1 cellular context compared by ENCODE assay signal in genomic region chr18:784470-785172, GRCh38.
TF ChIP-seq lines count a peak whose summit lies in the region.

No MANE protein-coding gene starts in this region.

TF ChIP-seq in K562, 482 proteins besides CTCF, POLR2A, EP300 and RAD21 (continued from another document):
- TF ChIP-seq EWSR1 (IDR thresholded peaks at IDR 0.05; ENCODE audit: borderline replicate concordance, low read depth, partially characterized antibody): no peak
- peak; percentile 52; the same call in 1 of the 2 replicates for TF ChIP-seq POLR2AphosphoS2 (IDR thresholded peaks at IDR 0.05; ENCODE audit: low read length)
- no peak for TF ChIP-seq EHMT2 (IDR thresholded peaks at IDR 0.05)
- TF ChIP-seq SNIP1 (IDR thresholded peaks at IDR 0.05; ENCODE audit: low read depth): no peak
- TF ChIP-seq CC2D1A (IDR thresholded peaks at IDR 0.05): no peak
- TF ChIP-seq POLR2G (IDR thresholded peaks at IDR 0.05; ENCODE audit: low read depth, low read length): 0 out of 2 replicates have a peak, but pooled peaks have one; percentile 25
- 0 out of 2 replicates have a peak, but pooled peaks have one; percentile 10 for TF ChIP-seq ZNF316 (IDR thresholded peaks at IDR 0.05)
- TF ChIP-seq, protein P1, sequence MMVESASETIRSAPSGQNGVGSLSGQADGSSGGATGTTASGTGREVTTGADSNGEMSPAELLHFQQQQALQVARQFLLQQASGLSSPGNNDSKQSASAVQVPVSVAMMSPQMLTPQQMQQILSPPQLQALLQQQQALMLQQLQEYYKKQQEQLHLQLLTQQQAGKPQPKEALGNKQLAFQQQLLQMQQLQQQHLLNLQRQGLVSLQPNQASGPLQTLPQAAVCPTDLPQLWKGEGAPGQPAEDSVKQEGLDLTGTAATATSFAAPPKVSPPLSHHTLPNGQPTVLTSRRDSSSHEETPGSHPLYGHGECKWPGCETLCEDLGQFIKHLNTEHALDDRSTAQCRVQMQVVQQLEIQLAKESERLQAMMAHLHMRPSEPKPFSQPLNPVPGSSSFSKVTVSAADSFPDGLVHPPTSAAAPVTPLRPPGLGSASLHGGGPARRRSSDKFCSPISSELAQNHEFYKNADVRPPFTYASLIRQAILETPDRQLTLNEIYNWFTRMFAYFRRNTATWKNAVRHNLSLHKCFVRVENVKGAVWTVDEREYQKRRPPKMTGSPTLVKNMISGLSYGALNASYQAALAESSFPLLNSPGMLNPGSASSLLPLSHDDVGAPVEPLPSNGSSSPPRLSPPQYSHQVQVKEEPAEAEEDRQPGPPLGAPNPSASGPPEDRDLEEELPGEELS (CRISPR knock-in tag; IDR thresholded peaks at IDR 0.05; ENCODE audit: borderline replicate concordance): no peak
